Comparison of ENCODE assay signal across 19 cellular contexts in the genomic region with DNA sequence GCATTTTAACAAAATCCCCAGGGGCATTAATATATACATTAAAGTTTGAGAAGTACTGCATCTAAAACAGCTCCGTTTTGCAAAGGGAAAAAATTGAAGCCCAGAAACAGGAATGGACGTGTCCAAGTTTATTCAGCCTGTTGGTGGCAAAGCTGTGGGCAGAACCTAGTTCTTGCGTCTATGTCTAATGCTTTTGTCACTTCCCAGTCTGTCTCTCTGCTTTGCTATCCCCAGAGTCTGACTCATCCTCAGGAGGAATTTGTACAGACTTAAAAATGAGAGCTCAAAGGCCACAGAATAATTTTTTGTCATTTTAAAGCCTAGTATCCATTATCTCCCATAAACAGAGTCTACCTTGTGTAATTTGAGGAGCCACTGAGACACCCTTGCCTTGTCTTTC.
A peak's percentile ranks its signal among the peaks of the same experiment; 100 is the strongest.
DNase-seq lines count a peak whose midpoint lies in the region; ATAC-seq and TF ChIP-seq lines count a peak whose summit lies in the region.
"Had no signal": no experiment of that assay in that cellular context is flagged by ENCODE, and none has a peak within 500 bp of the region (broad histone marks: within the 10 kb centered on the region; RNA-seq: fewer than 3 reads in every experiment).

No MANE protein-coding gene starts in this region.

- DNase-seq in GM23248 (peak; percentile 78), brain microvascular endothelial cell (peak; percentile 24), islet precursor cell (peak; percentile 53), SKM-1 (lab: John Stamatoyannopoulos, UW; ENCODE audit: unreplicated experiment) (no peak), GM20000 (ENCODE audit: low spot score) (no peak), NOMO-1 treated with DMSO at 0.1 percent for 48 hours (lab: John Stamatoyannopoulos, UW; ENCODE audit: unreplicated experiment) (no peak)
- no peak for DNase-seq in activated CD8-positive, alpha-beta memory T cell treated with anti-CD3 and anti-CD28 coated beads, Interleukin-2, amount 10 ng/mL, durations not matched to agents 7 days and 5 days
- DNase-seq: activated CD4-positive, alpha-beta T cell treated with anti-CD3 and anti-CD28 coated beads, Interleukin-2, amount 10 ng/mL, durations not matched to agents 7 days and 5 days; activated naive CD4-positive, alpha-beta T cell treated with anti-CD3 and anti-CD28 coated beads, Interleukin-2, amount 50 U/mL, for 16 hours; activated T-cell treated with anti-CD3 and anti-CD28 coated beads for 4 hours; heart right ventricle; left colon; NCI-H1105 treated with DMSO at 0.1 percent for 48 hours; NCI-H226; posterior cingulate gyrus; spleen; stimulated activated naive CD8-positive, alpha-beta T cell treated with anti-CD3 and anti-CD28 coated beads, Interleukin-15, Interleukin-2, amounts not matched to agents 100 U/mL and 50 U/mL, for 24 hours had no signal

- peak overlapping the region; percentile 28 for H2AFZ ChIP-seq in ACC112 (ENCODE audit: low read length, unreplicated experiment)
- H2AFZ ChIP-seq in GM23248 = no peak overlapping the region

- no peak overlapping the region for H3K4me3 Mint-ChIP-seq in activated CD8-positive, alpha-beta memory T cell treated with anti-CD3 and anti-CD28 coated beads, Interleukin-2, amount 10 ng/mL, durations not matched to agents 7 days and 5 days
- H3K4me3 Mint-ChIP-seq: activated CD4-positive, alpha-beta T cell treated with anti-CD3 and anti-CD28 coated beads, Interleukin-2, amount 10 ng/mL, durations not matched to agents 7 days and 5 days had no signal

- H3K4me1 ChIP-seq in ACC112 (ENCODE audit: control insufficient read depth, insufficient read depth, low read length, unreplicated experiment) (peaks cover 17% of the 10 kb centered on the region), GM23248 (ENCODE audit: insufficient read depth) (peaks cover 25% of the 10 kb centered on the region; the same call in 1 of the 2 replicates)
- H3K4me1 ChIP-seq: heart right ventricle, spleen had no signal

- H3K27ac ChIP-seq in ACC112 (ENCODE audit: low read depth, low read length) (peak overlapping the region; percentile 64), GM23248 (peak overlapping the region; percentile 27; the same call in 1 of the 2 replicates), brain microvascular endothelial cell (peak overlapping the region; percentile 34)
- H3K27ac ChIP-seq: cardiac muscle cell, heart right ventricle, spleen had no signal

- no peaks in the 10 kb centered on the region for H4K20me1 ChIP-seq in GM23248 (ENCODE audit: insufficient read depth)

- no peak overlapping the region for H3K9ac ChIP-seq in GM23248

- H3K27ac Mint-ChIP-seq in activated CD8-positive, alpha-beta memory T cell treated with anti-CD3 and anti-CD28 coated beads, Interleukin-2, amount 10 ng/mL, durations not matched to agents 7 days and 5 days = no peak overlapping the region
- H3K27ac Mint-ChIP-seq: activated CD4-positive, alpha-beta T cell treated with anti-CD3 and anti-CD28 coated beads, Interleukin-2, amount 10 ng/mL, durations not matched to agents 7 days and 5 days had no signal

- no peaks in the 10 kb centered on the region for H3K27me3 Mint-ChIP-seq in activated CD8-positive, alpha-beta memory T cell treated with anti-CD3 and anti-CD28 coated beads, Interleukin-2, amount 10 ng/mL, durations not matched to agents 7 days and 5 days
- H3K27me3 Mint-ChIP-seq: activated CD4-positive, alpha-beta T cell treated with anti-CD3 and anti-CD28 coated beads, Interleukin-2, amount 10 ng/mL, durations not matched to agents 7 days and 5 days had no signal

- H3K9me3 Mint-ChIP-seq in activated CD8-positive, alpha-beta memory T cell treated with anti-CD3 and anti-CD28 coated beads, Interleukin-2, amount 10 ng/mL, durations not matched to agents 7 days and 5 days (ENCODE audit: low read depth) = peaks cover 2% of the 10 kb centered on the region
- H3K9me3 Mint-ChIP-seq: activated CD4-positive, alpha-beta T cell treated with anti-CD3 and anti-CD28 coated beads, Interleukin-2, amount 10 ng/mL, durations not matched to agents 7 days and 5 days had no signal

- no peaks in the 10 kb centered on the region for H3K79me2 ChIP-seq in ACC112 (ENCODE audit: control insufficient read depth, insufficient read depth, low read length, unreplicated experiment)
- no peaks in the 10 kb centered on the region for H3K79me2 ChIP-seq in GM23248 (ENCODE audit: insufficient read depth)

- no peak for ATAC-seq in activated CD8-positive, alpha-beta memory T cell treated with anti-CD3 and anti-CD28 coated beads, Interleukin-2, amount 10 ng/mL, durations not matched to agents 7 days and 5 days
- ATAC-seq: heart right ventricle; left colon; stimulated activated naive CD8-positive, alpha-beta T cell treated with anti-CD3 and anti-CD28 coated beads, Interleukin-15, Interleukin-2, amounts not matched to agents 100 U/mL and 50 U/mL, for 24 hours had no signal

- no peak for TF ChIP-seq CTCF in brain microvascular endothelial cell (IDR thresholded peaks at IDR 0.05; ENCODE audit: low read depth, low read length, missing control alignments)
- no peak for TF ChIP-seq CTCF in GM20000 (IDR thresholded peaks at IDR 0.05; ENCODE audit: extremely low read depth, missing control alignments)

- no peaks in the 10 kb centered on the region for H3K4me1 Mint-ChIP-seq in activated CD8-positive, alpha-beta memory T cell treated with anti-CD3 and anti-CD28 coated beads, Interleukin-2, amount 10 ng/mL, durations not matched to agents 7 days and 5 days
- H3K4me1 Mint-ChIP-seq: activated CD4-positive, alpha-beta T cell treated with anti-CD3 and anti-CD28 coated beads, Interleukin-2, amount 10 ng/mL, durations not matched to agents 7 days and 5 days had no signal

- no peaks in the 10 kb centered on the region for H3K36me3 Mint-ChIP-seq in activated CD8-positive, alpha-beta memory T cell treated with anti-CD3 and anti-CD28 coated beads, Interleukin-2, amount 10 ng/mL, durations not matched to agents 7 days and 5 days

- in situ Hi-C loops in GM23248 (cut with MboI) = loop anchor here (25.0 kb wide), 1 partner anchor 803 kb away; no protein-coding TSS in a partner anchor
- in situ Hi-C loops in brain microvascular endothelial cell (cut with HindIII; ENCODE audit: low pct_ligation_motif_present, low sequenced_read_pairs) = no loop called here

- H3K9me2 ChIP-seq in GM23248 (ENCODE audit: insufficient read depth) = no peaks in the 10 kb centered on the region

- no peaks in the 10 kb centered on the region for H3K9me3 ChIP-seq in GM23248 (ENCODE audit: low read depth)
- H3K9me3 ChIP-seq: heart right ventricle, spleen had no signal

- H3K36me3 ChIP-seq in ACC112 (ENCODE audit: insufficient read depth, low read length) = no peaks in the 10 kb centered on the region
- no peaks in the 10 kb centered on the region for H3K36me3 ChIP-seq in GM23248 (ENCODE audit: low read depth)
- H3K36me3 ChIP-seq in brain microvascular endothelial cell (replicated peaks) = no peaks in the 10 kb centered on the region
- H3K36me3 ChIP-seq: cardiac muscle cell, heart right ventricle, spleen had no signal

- H3K4me3 ChIP-seq in ACC112 (ENCODE audit: low read depth, low read length) (no peak overlapping the region), GM23248 (no peak overlapping the region), brain microvascular endothelial cell (ENCODE audit: low read depth, low read length) (no peak overlapping the region)
- H3K4me3 ChIP-seq: cardiac muscle cell, heart right ventricle, spleen had no signal

- no peaks in the 10 kb centered on the region for H3K27me3 ChIP-seq in ACC112 (ENCODE audit: insufficient read depth, low read length)
- H3K27me3 ChIP-seq in GM23248 (replicated peaks; ENCODE audit: insufficient read depth) = no peaks in the 10 kb centered on the region
- H3K27me3 ChIP-seq in brain microvascular endothelial cell (replicated peaks) = no peaks in the 10 kb centered on the region
- H3K27me3 ChIP-seq: cardiac muscle cell, heart right ventricle, spleen had no signal

- CTCF ChIA-PET in activated CD8-positive, alpha-beta memory T cell treated with anti-CD3 and anti-CD28 coated beads, Interleukin-2, amount 10 ng/mL, durations not matched to agents 7 days and 5 days (lab: Charles Lee) = no interaction called here

- 1 to 2% methylated on average over 3 of the region's 3 CpGs for WGBS in GM23248 (ENCODE audit: low coverage in 1 of 2, low lambda C conversion rate in 2 of 2, missing lambda C conversion rate in 2 of 2), 2 experiments

- H3F3A ChIP-seq in GM23248 (ENCODE audit: insufficient read depth) = peaks cover 13% of the 10 kb centered on the region; the same call in 1 of the 2 replicates

- H3K4me2 ChIP-seq in GM23248 (ENCODE audit: unreplicated experiment) = peak overlapping the region; percentile 19

Comparison
In these comparisons a context has a peak if more than half of its experiments do, and no peak if none do; other contexts are left out.
1. DNase-seq: peak in GM23248 (single experiment), brain microvascular endothelial cell (single experiment) and islet precursor cell (single experiment); none in SKM-1 (single experiment), activated CD8-positive, alpha-beta memory T cell treated with anti-CD3 and anti-CD28 coated beads, Interleukin-2, amount 10 ng/mL, durations not matched to agents 7 days and 5 days (single experiment), GM20000 (single experiment) and NOMO-1 treated with DMSO at 0.1 percent for 48 hours (single experiment).
2. Peak in every context shown above with its lines, with median percentiles within 50 percentile points of each other: H3K27ac ChIP-seq.